17 cellular contexts compared by ENCODE assay signal in genomic region chr6:12340488-12340818, GRCh38. TPM values are rescaled to one million over a fixed set of nuclear protein-coding genes. Genes with fewer than 3 reads are reported as not detected.
DNase-seq lines count a peak whose midpoint lies in the region; ATAC-seq and TF ChIP-seq lines count a peak whose summit lies in the region.
"Had no signal": no experiment of that assay in that cellular context is flagged by ENCODE, and none has a peak within 500 bp of the region (broad histone marks: within the 10 kb centered on the region; RNA-seq: fewer than 3 reads in every experiment).

No MANE protein-coding gene starts in this region.

- peak overlapping the region; percentile 96; the same call in 1 of the 2 replicates for H3K27ac ChIP-seq in 22Rv1
- H3K27ac ChIP-seq in WERI-Rb-1, result peak overlapping the region; percentile 6; the same call in 1 of the 2 replicates
- H3K27ac ChIP-seq in liver (ENCODE audit: low read depth in 1 of 2, low read length in 2 of 2), result peak overlapping the region; percentile 32 to 69
- no peak overlapping the region for H3K27ac ChIP-seq in neural progenitor cell
- no peak overlapping the region for H3K27ac ChIP-seq in adrenal gland
- H3K27ac ChIP-seq: BLaER1 treated with 17β-estradiol and CSF1 and Interleukin-3, amounts not matched to agents 10 nM and 100 nM; HL-60 had no signal

- H3K27me3 Mint-ChIP-seq in neural progenitor cell (ENCODE audit: insufficient read depth, low read depth), result peaks cover 3% of the 10 kb centered on the region

- no peak for ATAC-seq in HG02798 (IDR thresholded peaks at IDR 0.05; ENCODE audit: poor library complexity, unreplicated experiment)
- ATAC-seq: CD8-positive, alpha-beta T cell had no signal

- TF ChIP-seq POLR2A in adrenal gland (IDR thresholded peaks at IDR 0.05), result no peak

- H2AFZ ChIP-seq in neural progenitor cell (replicated peaks), result no peak overlapping the region

- H4K20me1 ChIP-seq in neural progenitor cell (ENCODE audit: low read depth), result no peaks in the 10 kb centered on the region
- H4K20me1 ChIP-seq: BLaER1 treated with 17β-estradiol and CSF1 and Interleukin-3, amounts not matched to agents 10 nM and 100 nM had no signal

- intact Hi-C loops in posterior cingulate gyrus (cut with DNase I) (no loop called here), adrenal gland (cut with DNase I) (no loop called here)

- no peaks in the 10 kb centered on the region for H3K36me3 ChIP-seq in WERI-Rb-1
- H3K36me3 ChIP-seq in liver (ENCODE audit: control insufficient read depth in 4 of 4, insufficient read depth in 3 of 4, low read depth in 1 of 4, low read length in 3 of 4), result no peaks in the 10 kb centered on the region
- no peaks in the 10 kb centered on the region for H3K36me3 ChIP-seq in neural progenitor cell
- H3K36me3 ChIP-seq in adrenal gland (replicated peaks in 1 of 2), result no peaks in the 10 kb centered on the region
- H3K36me3 ChIP-seq: BLaER1 treated with 17β-estradiol and CSF1 and Interleukin-3, amounts not matched to agents 10 nM and 100 nM had no signal

- DNase-seq in WERI-Rb-1 (no peak), neural progenitor cell (ENCODE audit: low spot score) (no peak), posterior cingulate gyrus (no peak), adrenal gland (no peak)
- DNase-seq: 8988T; CD8-positive, alpha-beta T cell; DMS 273 treated with DMSO at 0.1 percent for 48 hours; DMS53; HCEC 1CT; IMR-90 had no signal

- peaks cover 13% of the 10 kb centered on the region for H3F3A ChIP-seq in neural progenitor cell (ENCODE audit: low read depth)

- no peak overlapping the region for H3K9ac ChIP-seq in liver (ENCODE audit: low read depth in 1 of 2, low read length in 2 of 2)
- no peak overlapping the region for H3K9ac ChIP-seq in neural progenitor cell
- H3K9ac ChIP-seq: BLaER1 treated with 17β-estradiol and CSF1 and Interleukin-3, amounts not matched to agents 10 nM and 100 nM had no signal

- H3K9me3 Mint-ChIP-seq in neural progenitor cell, result no peaks in the 10 kb centered on the region
- H3K9me3 Mint-ChIP-seq: CD8-positive, alpha-beta T cell had no signal

- H3K27me3 ChIP-seq in WERI-Rb-1 (ENCODE audit: insufficient read depth, low read depth, severe bottlenecking), result no peaks in the 10 kb centered on the region
- H3K27me3 ChIP-seq in liver (ENCODE audit: control insufficient read depth in 4 of 4, insufficient read depth in 4 of 4, low read length in 3 of 4), result no peaks in the 10 kb centered on the region
- H3K27me3 ChIP-seq in neural progenitor cell, result no peaks in the 10 kb centered on the region
- H3K27me3 ChIP-seq in adrenal gland, result no peaks in the 10 kb centered on the region
- H3K27me3 ChIP-seq: BLaER1 treated with 17β-estradiol and CSF1 and Interleukin-3, amounts not matched to agents 10 nM and 100 nM had no signal

- H3K27ac Mint-ChIP-seq in neural progenitor cell, result no peak overlapping the region
- H3K27ac Mint-ChIP-seq: B cell; CD8-positive, alpha-beta T cell had no signal

- H3K4me1 Mint-ChIP-seq in neural progenitor cell, result peaks cover 22% of the 10 kb centered on the region

- H3K4me3 Mint-ChIP-seq in neural progenitor cell, result peak overlapping the region; percentile 31
- H3K4me3 Mint-ChIP-seq: B cell; CD8-positive, alpha-beta T cell had no signal

- no peak overlapping the region for H3K4me3 ChIP-seq in WERI-Rb-1 (ENCODE audit: low read depth, low read length)
- no peak overlapping the region for H3K4me3 ChIP-seq in liver (ENCODE audit: low read depth in 1 of 3, low read length in 3 of 3)
- H3K4me3 ChIP-seq in neural progenitor cell, result no peak overlapping the region
- H3K4me3 ChIP-seq in adrenal gland, result no peak overlapping the region
- H3K4me3 ChIP-seq: BLaER1 treated with 17β-estradiol and CSF1 and Interleukin-3, amounts not matched to agents 10 nM and 100 nM; K562 had no signal

- no peak overlapping the region for H3K4me2 ChIP-seq in neural progenitor cell

- no peaks in the 10 kb centered on the region for H3K36me3 Mint-ChIP-seq in neural progenitor cell
- H3K36me3 Mint-ChIP-seq: CD8-positive, alpha-beta T cell had no signal

- H3K4me1 ChIP-seq in liver (ENCODE audit: control insufficient read depth in 4 of 4, insufficient read depth in 4 of 4, low read length in 3 of 4) (peaks cover 28 to 82% (median 65%) of the 10 kb centered on the region in 4 donors), neural progenitor cell (peaks cover 30% of the 10 kb centered on the region), adrenal gland (replicated peaks in 1 of 2) (no peaks in the 10 kb centered on the region)

- no peak for TF ChIP-seq RAD21 in liver (IDR thresholded peaks at IDR 0.05)

- TF ChIP-seq CTCF in 22Rv1 (IDR thresholded peaks at IDR 0.05) (no peak), WERI-Rb-1 (IDR thresholded peaks at IDR 0.05; ENCODE audit: low read depth, low read length) (no peak), liver (IDR thresholded peaks at IDR 0.05; ENCODE audit: low read depth, low read length, missing input control) (no peak), neural progenitor cell (IDR thresholded peaks at IDR 0.05) (no peak), adrenal gland (IDR thresholded peaks at IDR 0.05) (no peak)

- H3K9me3 ChIP-seq in WERI-Rb-1 (ENCODE audit: severe bottlenecking) (no peaks in the 10 kb centered on the region), liver (ENCODE audit: control insufficient read depth in 4 of 4, low read length in 3 of 4) (no peaks in the 10 kb centered on the region), neural progenitor cell (ENCODE audit: low read depth) (no peaks in the 10 kb centered on the region), adrenal gland (replicated peaks in 1 of 3) (no peaks in the 10 kb centered on the region)

- WGBS in liver, result 43% methylated on average over 6 of the region's 6 CpGs
- 63 to 69% (median 66%) methylated on average over 6 of the region's 6 CpGs for WGBS in adrenal gland, 4 donors

- H3K79me2 ChIP-seq in neural progenitor cell (ENCODE audit: low read depth), result no peaks in the 10 kb centered on the region

TF ChIP-seq in liver, 16 proteins besides CTCF, POLR2A, EP300 and RAD21:
- no peak for TF ChIP-seq FOXA2 (IDR thresholded peaks at IDR 0.05)
- no peak for TF ChIP-seq MAX (IDR thresholded peaks at IDR 0.05)
- no peak for TF ChIP-seq ZBTB33 (IDR thresholded peaks at IDR 0.05)
- no peak for TF ChIP-seq FOXA1 (IDR thresholded peaks at IDR 0.05)
- TF ChIP-seq EGR1 (IDR thresholded peaks at IDR 0.05; ENCODE audit: low read depth in 2 of 2), result no peak
- TF ChIP-seq NR2F2 (IDR thresholded peaks at IDR 0.05), result no peak

RNA-seq across cellular contexts. Expression of gene EDN1, which starts 50.3 kb away (rescaled TPM):
- total RNA-seq in liver (under 1 TPM; 0.70 to 0.84 TPM), neural progenitor cell (ENCODE audit: low replicate concordance) (0.93 and 2.9 TPM in 2 replicates), adrenal gland (1 to 10 TPM in 5 of 8 donors, under 1 TPM in 3; 0.18 to 7.9 (median 1.3) TPM)
- polyA plus RNA-seq in liver (1 to 10 TPM; 1.2 TPM), adrenal gland (1 to 10 TPM; 2.8 to 5.4 (median 3.0) TPM)
- total RNA-seq: K562 had no signal

Comparison
In these comparisons a context has a peak if more than half of its experiments do, and no peak if none do; other contexts are left out.
1. H3K27ac ChIP-seq: peak in 22Rv1 (single experiment), WERI-Rb-1 (single experiment) and liver (2 of 2); none in neural progenitor cell (single experiment) and adrenal gland (0 of 5).